3 cellular contexts compared by ENCODE assay signal in genomic region chr12:115101518-115101917, GRCh38.
"Had no signal": no experiment of that assay in that cellular context is flagged by ENCODE, and none has a peak within 500 bp of the region (broad histone marks: within the 10 kb centered on the region; RNA-seq: fewer than 3 reads in every experiment).

No MANE protein-coding gene starts in this region.

- DNase-seq: GDM1, GF-D8 had no signal

- ATAC-seq: GM12878 had no signal

- H3K4me3 ChIP-seq: GM12878 had no signal
